8 cellular contexts compared by ENCODE assay signal in the genomic region with DNA sequence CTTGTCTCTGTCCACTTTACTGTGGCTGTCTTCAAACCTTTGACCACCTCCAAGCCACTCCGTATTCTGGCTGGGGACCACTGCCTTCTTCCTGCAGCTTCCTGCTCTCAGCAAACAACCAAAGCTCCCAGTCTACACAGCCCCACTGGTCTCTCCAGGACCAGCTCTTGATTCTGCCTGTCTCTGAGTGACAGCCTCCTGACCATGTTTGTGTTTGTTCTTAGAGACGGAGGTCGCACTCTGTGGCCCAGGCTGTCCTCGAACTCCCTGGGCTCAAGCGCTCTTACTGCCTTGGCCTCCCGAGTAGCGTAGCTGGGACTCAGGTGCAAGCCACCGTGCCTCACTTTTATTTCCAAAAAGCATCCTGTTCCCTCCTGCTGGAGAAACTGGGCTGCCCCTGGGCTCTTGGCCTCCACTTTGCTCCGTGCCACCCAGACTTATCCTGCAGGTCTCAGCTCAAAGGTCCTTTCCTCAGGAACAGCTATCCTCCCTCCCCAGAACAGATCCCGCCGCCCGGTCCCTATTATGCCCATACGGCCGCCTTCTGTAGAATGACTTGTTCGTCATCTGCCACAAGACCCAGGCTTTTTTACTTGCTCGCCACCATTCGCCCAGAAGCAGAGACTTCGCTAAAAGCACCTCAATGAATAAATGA. TPM values are rescaled to one million over a fixed set of nuclear protein-coding genes. Genes with fewer than 3 reads are reported as not detected.
DNase-seq lines count a peak whose midpoint lies in the region; ATAC-seq and TF ChIP-seq lines count a peak whose summit lies in the region.

No MANE protein-coding gene starts in this region.

- H3K4me1 ChIP-seq in CD4-positive, alpha-beta memory T cell (ENCODE audit: insufficient read depth, low read length), result peaks cover 53% of the 10 kb centered on the region
- peaks cover 20% of the 10 kb centered on the region for H3K4me1 ChIP-seq in OCI-LY3 (ENCODE audit: low read length)
- H3K4me1 ChIP-seq in endocrine pancreas (ENCODE audit: control insufficient read depth, insufficient read depth, low read length), result no peaks in the 10 kb centered on the region

- H4K20me1 ChIP-seq in OCI-LY3 (ENCODE audit: insufficient read depth, low read length), result peaks cover 10% of the 10 kb centered on the region

- H3K9ac ChIP-seq in OCI-LY3 (ENCODE audit: low read length) (peak overlapping the region; percentile 80), endocrine pancreas (ENCODE audit: control insufficient read depth, insufficient read depth, low read length) (peak overlapping the region; percentile 52)

- H3K27me3 Mint-ChIP-seq in CD4-positive, alpha-beta memory T cell, result peaks cover 0 to 1% of the 10 kb centered on the region in 2 donors
- no peaks in the 10 kb centered on the region for H3K27me3 Mint-ChIP-seq in osteocyte (ENCODE audit: unreplicated experiment)

- H3K4me2 ChIP-seq in OCI-LY3 (ENCODE audit: low read length), result peak overlapping the region; percentile 84

- CTCF ChIA-PET in CD4-positive, alpha-beta memory T cell (lab: Charles Lee; ENCODE audit: partially characterized antibody), result interaction anchor here (0.8 to 5.0 kb wide), 4 partner anchors 10 to 53 kb away, joined by 3 to 40 read pairs (median 16); no protein-coding TSS in a partner anchor

- H2AFZ ChIP-seq in OCI-LY3 (ENCODE audit: low read depth, low read length), result no peak overlapping the region

- H3K4me1 Mint-ChIP-seq in CD4-positive, alpha-beta memory T cell, result peaks cover 26 to 63% (median 44%) of the 10 kb centered on the region in 4 donors
- peaks cover 36% of the 10 kb centered on the region for H3K4me1 Mint-ChIP-seq in osteocyte (ENCODE audit: unreplicated experiment)

- no peak for TF ChIP-seq CTCF in OCI-LY3 (IDR thresholded peaks at IDR 0.05; ENCODE audit: low read depth, low read length)
- no peak for TF ChIP-seq CTCF in osteocyte (IDR thresholded peaks at IDR 0.05)

- intact Hi-C loops in CD4-positive, alpha-beta memory T cell (cut with micrococcal nuclease), result no loop called here

- ATAC-seq in GM21576 (IDR thresholded peaks at IDR 0.05; ENCODE audit: unreplicated experiment) (no peak), HG02571 (IDR thresholded peaks at IDR 0.05; ENCODE audit: unreplicated experiment) (no peak), GM18907 (IDR thresholded peaks at IDR 0.05; ENCODE audit: unreplicated experiment) (no peak)

- peak overlapping the region; percentile 38 to 91 for H3K4me3 ChIP-seq in CD4-positive, alpha-beta memory T cell (ENCODE audit: low read length in 2 of 2)
- H3K4me3 ChIP-seq in OCI-LY3 (ENCODE audit: low read length), result peak overlapping the region; percentile 87
- no peak overlapping the region for H3K4me3 ChIP-seq in endocrine pancreas (ENCODE audit: control insufficient read depth, insufficient read depth, low read length)

- peak overlapping the region; percentile 88 to 98 (median 96) for H3K4me3 Mint-ChIP-seq in CD4-positive, alpha-beta memory T cell
- H3K4me3 Mint-ChIP-seq in osteocyte (ENCODE audit: unreplicated experiment), result peak overlapping the region; percentile 78

- H3K36me3 Mint-ChIP-seq in CD4-positive, alpha-beta memory T cell, result peaks cover 8 to 27% of the 10 kb centered on the region in 2 donors
- peaks cover 14% of the 10 kb centered on the region for H3K36me3 Mint-ChIP-seq in osteocyte (ENCODE audit: unreplicated experiment)

- no peak for DNase-seq in CD4-positive, alpha-beta memory T cell
- DNase-seq in osteocyte (ENCODE audit: extremely low spot score, unreplicated experiment) (no peak), AG08396 (ENCODE audit: low spot score) (no peak)

- peak overlapping the region; percentile 100 for H3K27ac ChIP-seq in CD4-positive, alpha-beta memory T cell (ENCODE audit: low read depth, low read length)
- H3K27ac ChIP-seq in OCI-LY3 (ENCODE audit: low read length), result peak overlapping the region; percentile 80

- POLR2A ChIA-PET in CD4-positive, alpha-beta memory T cell (lab: Charles Lee; ENCODE audit: partially characterized antibody), result interaction anchor here (1.0 to 5.1 kb wide), 13 partner anchors 9 to 423 kb away, joined by 3 to 146 read pairs (median 9); partner anchors contain the start of genes METTL16, MNT, PAFAH1B1 and SGSM2

- H3K27me3 ChIP-seq in CD4-positive, alpha-beta memory T cell (ENCODE audit: insufficient read depth, low read length), result no peaks in the 10 kb centered on the region
- H3K27me3 ChIP-seq in OCI-LY3 (ENCODE audit: low read depth, low read length) (no peaks in the 10 kb centered on the region), endocrine pancreas (ENCODE audit: control insufficient read depth, insufficient read depth, low read length) (no peaks in the 10 kb centered on the region)

- no peaks in the 10 kb centered on the region for H3K36me3 ChIP-seq in CD4-positive, alpha-beta memory T cell (ENCODE audit: insufficient read depth, low read length)
- H3K36me3 ChIP-seq in OCI-LY3 (replicated peaks; ENCODE audit: low read depth, low read length), result no peaks in the 10 kb centered on the region
- no peaks in the 10 kb centered on the region for H3K36me3 ChIP-seq in endocrine pancreas (ENCODE audit: control insufficient read depth, insufficient read depth, low read length)

- peaks cover 0 to 10% (median 0%) of the 10 kb centered on the region in 8 donors for H3K9me3 Mint-ChIP-seq in CD4-positive, alpha-beta memory T cell
- no peaks in the 10 kb centered on the region for H3K9me3 Mint-ChIP-seq in osteocyte (ENCODE audit: unreplicated experiment)

- H3K79me2 ChIP-seq in OCI-LY3 (ENCODE audit: low read length), result peaks cover 20% of the 10 kb centered on the region

- no peaks in the 10 kb centered on the region for H3K9me3 ChIP-seq in CD4-positive, alpha-beta memory T cell (ENCODE audit: control insufficient read depth in 1 of 2, low read length in 2 of 2)
- H3K9me3 ChIP-seq in OCI-LY3 (ENCODE audit: insufficient read depth, low read length), result no peaks in the 10 kb centered on the region
- no peaks in the 10 kb centered on the region for H3K9me3 ChIP-seq in endocrine pancreas (ENCODE audit: control insufficient read depth, low read length)

- peak overlapping the region; percentile 95 to 100 (median 99) for H3K27ac Mint-ChIP-seq in CD4-positive, alpha-beta memory T cell
- H3K27ac Mint-ChIP-seq in osteocyte (ENCODE audit: unreplicated experiment), result peak overlapping the region; percentile 87

RNA-seq across cellular contexts. Expression of gene MNT, which starts 9.1 kb away (rescaled TPM):
- total RNA-seq in CD4-positive, alpha-beta memory T cell, result 10 to 100 TPM; 45.0 to 50.7 TPM
- polyA plus RNA-seq in CD4-positive, alpha-beta memory T cell, result 1 to 10 TPM in 1 of 2 donors, under 1 TPM in 1; 0.29 to 1.4 TPM
- total RNA-seq in osteocyte, result 30.4 and 35.6 TPM in 2 replicates

RNA-seq across cellular contexts. Expression of gene SGSM2, which starts 54.4 kb away (rescaled TPM):
- total RNA-seq in CD4-positive, alpha-beta memory T cell, result 100 to 1,000 TPM; 133 to 137 TPM
- polyA plus RNA-seq in CD4-positive, alpha-beta memory T cell, result 10 to 100 TPM in 1 of 2 donors, 1 to 10 TPM in 1; 6.2 to 15.8 TPM
- 49.6 and 56.0 TPM in 2 replicates for total RNA-seq in osteocyte

RNA-seq across cellular contexts. Expression of gene TSR1, which starts 55.5 kb away (rescaled TPM):
- total RNA-seq in CD4-positive, alpha-beta memory T cell, result 10 to 100 TPM; 22.6 to 31.7 TPM
- 10 to 100 TPM; 14.3 to 22.2 TPM for polyA plus RNA-seq in CD4-positive, alpha-beta memory T cell
- 26.3 and 27.5 TPM in 2 replicates for total RNA-seq in osteocyte
